In genomic region chr12:16307843-16308475, GRCh38 we compare ENCODE assay signal across 1 cellular context.
TF ChIP-seq lines count a peak whose summit lies in the region.

No MANE protein-coding gene starts in this region.

TF ChIP-seq in WTC11, 78 proteins besides CTCF, POLR2A, EP300 and RAD21 (continued from another document):
- TF ChIP-seq ATF2 (CRISPR knock-in tag; IDR thresholded peaks at IDR 0.05; ENCODE audit: borderline replicate concordance, low read depth) (no peak), SMAD3 (CRISPR knock-in tag; IDR thresholded peaks at IDR 0.05; ENCODE audit: borderline replicate concordance) (no peak), ESRRA (CRISPR knock-in tag; IDR thresholded peaks at IDR 0.05; ENCODE audit: borderline replicate concordance) (no peak), FOXK1 (CRISPR knock-in tag; IDR thresholded peaks at IDR 0.05) (no peak), ZNF532 (CRISPR knock-in tag; IDR thresholded peaks at IDR 0.05; ENCODE audit: borderline replicate concordance) (no peak), EMX1 (CRISPR knock-in tag; IDR thresholded peaks at IDR 0.05) (no peak), NFYB (CRISPR knock-in tag; conservative IDR thresholded peaks at IDR 0.05; ENCODE audit: low read depth) (no peak), ZBTB21 (CRISPR knock-in tag; IDR thresholded peaks at IDR 0.05; ENCODE audit: borderline replicate concordance) (no peak), MXD4 (CRISPR knock-in tag; IDR thresholded peaks at IDR 0.05; ENCODE audit: borderline replicate concordance) (no peak)
